In genomic region chr10:30529373-30529998, GRCh38 we compare ENCODE assay signal across 8 cellular contexts.
DNase-seq lines count a peak whose midpoint lies in the region; ATAC-seq and TF ChIP-seq lines count a peak whose summit lies in the region.

No MANE protein-coding gene starts in this region.

- TF ChIP-seq CTCF in dorsolateral prefrontal cortex (IDR thresholded peaks at IDR 0.05 in 54 of 56, conservative IDR thresholded peaks at IDR 0.05 in 2 of 56; ENCODE audit: low read depth in 1 of 56, partially characterized antibody in 56 of 56) = no peak
- TF ChIP-seq CTCF in gastrocnemius medialis (IDR thresholded peaks at IDR 0.05 in 4 of 5, conservative IDR thresholded peaks at IDR 0.05 in 1 of 5) = no peak

- peak in 8 of 10 donors; percentile 24 to 64 (median 46) for DNase-seq in dorsolateral prefrontal cortex
- DNase-seq in gastrocnemius medialis = peak in 1 of 2 donors; percentile 50
- no peak for DNase-seq in NCI-H2081 treated with DMSO at 0.1 percent for 48 hours (lab: John Stamatoyannopoulos, UW)
- DNase-seq in AG08396 (ENCODE audit: low spot score) = no peak
- no peak for DNase-seq in dermis blood vessel endothelial cell

- peak overlapping the region in 16 of 59 donors; percentile 14 to 74 (median 50) for H3K27ac ChIP-seq in dorsolateral prefrontal cortex
- H3K27ac ChIP-seq in gastrocnemius medialis = no peak overlapping the region

- H3K36me3 ChIP-seq in gastrocnemius medialis = no peaks in the 10 kb centered on the region

- ATAC-seq in GM19324 (IDR thresholded peaks at IDR 0.05; ENCODE audit: low FRiP score, unreplicated experiment) (peak; percentile 81), HG03432 (IDR thresholded peaks at IDR 0.05; ENCODE audit: unreplicated experiment) (peak; percentile 84), gastrocnemius medialis (peak in 1 of 2 donors; percentile 27)
- peak; percentile 79 to 80 for ATAC-seq in activated CD4-positive, CD25-positive, alpha-beta regulatory T cell treated with anti-CD3 and anti-CD28 coated beads, Interleukin-2, amount 50 U/mL, for 24 hours

- in situ Hi-C loops in gastrocnemius medialis (cut with MboI; ENCODE audit: low sequenced_read_pairs in 4 of 4) = no loop called here

- no peaks in the 10 kb centered on the region for H3K4me1 ChIP-seq in gastrocnemius medialis

- H3K27me3 ChIP-seq in dorsolateral prefrontal cortex (no peaks in the 10 kb centered on the region), gastrocnemius medialis (no peaks in the 10 kb centered on the region)

- intact Hi-C loops in dorsolateral prefrontal cortex (cut with DNase I) (no loop called here), gastrocnemius medialis (cut with DNase I; ENCODE audit: low total_unique reads) (no loop called here)

- TF ChIP-seq POLR2A in gastrocnemius medialis (IDR thresholded peaks at IDR 0.05) = peak; percentile 11 to 22

- no peaks in the 10 kb centered on the region for H3K9me3 ChIP-seq in gastrocnemius medialis

- H3K4me3 ChIP-seq in dorsolateral prefrontal cortex (no peak overlapping the region), gastrocnemius medialis (no peak overlapping the region)

Comparison
In these comparisons a context has a peak if more than half of its experiments do, and no peak if none do; other contexts are left out.
1. DNase-seq: peak in dorsolateral prefrontal cortex (8 of 10); none in NCI-H2081 treated with DMSO at 0.1 percent for 48 hours (single experiment), AG08396 (single experiment) and dermis blood vessel endothelial cell (single experiment).